In genomic region chr1:112674440-112674985, GRCh38 we compare ENCODE assay signal across 1 cellular context.
TF ChIP-seq lines count a peak whose summit lies in the region.

A gene with protein sequence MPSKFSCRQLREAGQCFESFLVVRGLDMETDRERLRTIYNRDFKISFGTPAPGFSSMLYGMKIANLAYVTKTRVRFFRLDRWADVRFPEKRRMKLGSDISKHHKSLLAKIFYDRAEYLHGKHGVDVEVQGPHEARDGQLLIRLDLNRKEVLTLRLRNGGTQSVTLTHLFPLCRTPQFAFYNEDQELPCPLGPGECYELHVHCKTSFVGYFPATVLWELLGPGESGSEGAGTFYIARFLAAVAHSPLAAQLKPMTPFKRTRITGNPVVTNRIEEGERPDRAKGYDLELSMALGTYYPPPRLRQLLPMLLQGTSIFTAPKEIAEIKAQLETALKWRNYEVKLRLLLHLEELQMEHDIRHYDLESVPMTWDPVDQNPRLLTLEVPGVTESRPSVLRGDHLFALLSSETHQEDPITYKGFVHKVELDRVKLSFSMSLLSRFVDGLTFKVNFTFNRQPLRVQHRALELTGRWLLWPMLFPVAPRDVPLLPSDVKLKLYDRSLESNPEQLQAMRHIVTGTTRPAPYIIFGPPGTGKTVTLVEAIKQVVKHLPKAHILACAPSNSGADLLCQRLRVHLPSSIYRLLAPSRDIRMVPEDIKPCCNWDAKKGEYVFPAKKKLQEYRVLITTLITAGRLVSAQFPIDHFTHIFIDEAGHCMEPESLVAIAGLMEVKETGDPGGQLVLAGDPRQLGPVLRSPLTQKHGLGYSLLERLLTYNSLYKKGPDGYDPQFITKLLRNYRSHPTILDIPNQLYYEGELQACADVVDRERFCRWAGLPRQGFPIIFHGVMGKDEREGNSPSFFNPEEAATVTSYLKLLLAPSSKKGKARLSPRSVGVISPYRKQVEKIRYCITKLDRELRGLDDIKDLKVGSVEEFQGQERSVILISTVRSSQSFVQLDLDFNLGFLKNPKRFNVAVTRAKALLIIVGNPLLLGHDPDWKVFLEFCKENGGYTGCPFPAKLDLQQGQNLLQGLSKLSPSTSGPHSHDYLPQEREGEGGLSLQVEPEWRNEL (plus strand): TSS chr1:112674659. CDS start chr1:112674913, 254 bp downstream.

TF ChIP-seq in HepG2, 621 proteins besides CTCF, POLR2A, EP300 and RAD21 (continued from another document and continues in another):
- TF ChIP-seq SP1 (IDR thresholded peaks at IDR 0.05) (no peak), SP1 (CRISPR knock-in tag; IDR thresholded peaks at IDR 0.05) (no peak), MTA3 (CRISPR knock-in tag; IDR thresholded peaks at IDR 0.05) (no peak), ZNF609 (CRISPR knock-in tag; IDR thresholded peaks at IDR 0.05; ENCODE audit: borderline replicate concordance) (peak; percentile 16; the same call in 1 of the 2 replicates), IRF1 (CRISPR knock-in tag; IDR thresholded peaks at IDR 0.05; ENCODE audit: low read depth) (peak; percentile 79), SIX4 (CRISPR knock-in tag; IDR thresholded peaks at IDR 0.05) (0 out of 2 replicates have a peak, but pooled peaks have one; percentile 32), ZNF510 (CRISPR knock-in tag; IDR thresholded peaks at IDR 0.05; ENCODE audit: low read depth) (0 out of 2 replicates have a peak, but pooled peaks have one; percentile 37), MXD1 (CRISPR knock-in tag; IDR thresholded peaks at IDR 0.05) (0 out of 2 replicates have a peak, but pooled peaks have one; percentile 25), SOX6 (IDR thresholded peaks at IDR 0.05) (no peak), SOX6 (CRISPR knock-in tag; IDR thresholded peaks at IDR 0.05) (peak; percentile 64; the same call in 1 of the 2 replicates), ZNF543 (CRISPR knock-in tag; IDR thresholded peaks at IDR 0.05) (peak; percentile 38; the same call in 1 of the 2 replicates), NKX3-1 (CRISPR knock-in tag; IDR thresholded peaks at IDR 0.05) (0 out of 2 replicates have a peak, but pooled peaks have one; percentile 13), EZH2 (conservative IDR thresholded peaks at IDR 0.05; ENCODE audit: low read depth, low read length) (no peak), ZNF484 (CRISPR knock-in tag; IDR thresholded peaks at IDR 0.05; ENCODE audit: borderline replicate concordance, low read depth) (no peak), ELF3 (CRISPR knock-in tag; IDR thresholded peaks at IDR 0.05) (0 out of 2 replicates have a peak, but pooled peaks have one; percentile 31), NR2F2 (IDR thresholded peaks at IDR 0.05; ENCODE audit: borderline replicate concordance, low read depth) (peak; percentile 8; the same call in 1 of the 2 replicates), HBP1 (CRISPR knock-in tag; IDR thresholded peaks at IDR 0.05; ENCODE audit: low read depth) (0 out of 2 replicates have a peak, but pooled peaks have one; percentile 58), ZSCAN29 (CRISPR knock-in tag; conservative IDR thresholded peaks at IDR 0.05) (peak; percentile 70), TMF1 (CRISPR knock-in tag; IDR thresholded peaks at IDR 0.05; ENCODE audit: low read depth) (peak; percentile 52; the same call in 1 of the 2 replicates), ZNF451 (CRISPR knock-in tag; IDR thresholded peaks at IDR 0.05) (no peak), SAP130 (CRISPR knock-in tag; IDR thresholded peaks at IDR 0.05; ENCODE audit: low read depth) (peak; percentile 68), ZNF749 (CRISPR knock-in tag; IDR thresholded peaks at IDR 0.05; ENCODE audit: borderline replicate concordance) (peak; percentile 67; the same call in 1 of the 2 replicates), SALL1 (CRISPR knock-in tag; IDR thresholded peaks at IDR 0.05) (peak; percentile 56; the same call in 1 of the 2 replicates), HMG20A (CRISPR knock-in tag; IDR thresholded peaks at IDR 0.05; ENCODE audit: borderline replicate concordance) (peak; percentile 28; the same call in 1 of the 2 replicates), NFKBIZ (CRISPR knock-in tag; IDR thresholded peaks at IDR 0.05) (no peak), ATF7-NPFF (CRISPR knock-in tag; IDR thresholded peaks at IDR 0.05; ENCODE audit: low read depth) (no peak), HIVEP1 (CRISPR knock-in tag; IDR thresholded peaks at IDR 0.05) (peak; percentile 87), ZNF569 (CRISPR knock-in tag; IDR thresholded peaks at IDR 0.05; ENCODE audit: borderline replicate concordance) (no peak), KDM4B (CRISPR knock-in tag; IDR thresholded peaks at IDR 0.05) (0 out of 2 replicates have a peak, but pooled peaks have one; percentile 24), FOXP4 (CRISPR knock-in tag; IDR thresholded peaks at IDR 0.05) (no peak), ZNF235 (CRISPR knock-in tag; IDR thresholded peaks at IDR 0.05; ENCODE audit: borderline replicate concordance) (0 out of 2 replicates have a peak, but pooled peaks have one; percentile 33), NR1H2 (CRISPR knock-in tag; IDR thresholded peaks at IDR 0.05; ENCODE audit: borderline replicate concordance, low read depth) (no peak)
- TF ChIP-seq, protein P1, sequence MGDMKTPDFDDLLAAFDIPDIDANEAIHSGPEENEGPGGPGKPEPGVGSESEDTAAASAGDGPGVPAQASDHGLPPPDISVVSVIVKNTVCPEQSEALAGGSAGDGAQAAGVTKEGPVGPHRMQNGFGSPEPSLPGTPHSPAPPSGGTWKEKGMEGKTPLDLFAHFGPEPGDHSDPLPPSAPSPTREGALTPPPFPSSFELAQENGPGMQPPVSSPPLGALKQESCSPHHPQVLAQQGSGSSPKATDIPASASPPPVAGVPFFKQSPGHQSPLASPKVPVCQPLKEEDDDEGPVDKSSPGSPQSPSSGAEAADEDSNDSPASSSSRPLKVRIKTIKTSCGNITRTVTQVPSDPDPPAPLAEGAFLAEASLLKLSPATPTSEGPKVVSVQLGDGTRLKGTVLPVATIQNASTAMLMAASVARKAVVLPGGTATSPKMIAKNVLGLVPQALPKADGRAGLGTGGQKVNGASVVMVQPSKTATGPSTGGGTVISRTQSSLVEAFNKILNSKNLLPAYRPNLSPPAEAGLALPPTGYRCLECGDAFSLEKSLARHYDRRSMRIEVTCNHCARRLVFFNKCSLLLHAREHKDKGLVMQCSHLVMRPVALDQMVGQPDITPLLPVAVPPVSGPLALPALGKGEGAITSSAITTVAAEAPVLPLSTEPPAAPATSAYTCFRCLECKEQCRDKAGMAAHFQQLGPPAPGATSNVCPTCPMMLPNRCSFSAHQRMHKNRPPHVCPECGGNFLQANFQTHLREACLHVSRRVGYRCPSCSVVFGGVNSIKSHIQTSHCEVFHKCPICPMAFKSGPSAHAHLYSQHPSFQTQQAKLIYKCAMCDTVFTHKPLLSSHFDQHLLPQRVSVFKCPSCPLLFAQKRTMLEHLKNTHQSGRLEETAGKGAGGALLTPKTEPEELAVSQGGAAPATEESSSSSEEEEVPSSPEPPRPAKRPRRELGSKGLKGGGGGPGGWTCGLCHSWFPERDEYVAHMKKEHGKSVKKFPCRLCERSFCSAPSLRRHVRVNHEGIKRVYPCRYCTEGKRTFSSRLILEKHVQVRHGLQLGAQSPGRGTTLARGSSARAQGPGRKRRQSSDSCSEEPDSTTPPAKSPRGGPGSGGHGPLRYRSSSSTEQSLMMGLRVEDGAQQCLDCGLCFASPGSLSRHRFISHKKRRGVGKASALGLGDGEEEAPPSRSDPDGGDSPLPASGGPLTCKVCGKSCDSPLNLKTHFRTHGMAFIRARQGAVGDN (CRISPR knock-in tag; IDR thresholded peaks at IDR 0.05): peak; percentile 73; the same call in 1 of the 2 replicates
- TF ChIP-seq, protein P2, sequence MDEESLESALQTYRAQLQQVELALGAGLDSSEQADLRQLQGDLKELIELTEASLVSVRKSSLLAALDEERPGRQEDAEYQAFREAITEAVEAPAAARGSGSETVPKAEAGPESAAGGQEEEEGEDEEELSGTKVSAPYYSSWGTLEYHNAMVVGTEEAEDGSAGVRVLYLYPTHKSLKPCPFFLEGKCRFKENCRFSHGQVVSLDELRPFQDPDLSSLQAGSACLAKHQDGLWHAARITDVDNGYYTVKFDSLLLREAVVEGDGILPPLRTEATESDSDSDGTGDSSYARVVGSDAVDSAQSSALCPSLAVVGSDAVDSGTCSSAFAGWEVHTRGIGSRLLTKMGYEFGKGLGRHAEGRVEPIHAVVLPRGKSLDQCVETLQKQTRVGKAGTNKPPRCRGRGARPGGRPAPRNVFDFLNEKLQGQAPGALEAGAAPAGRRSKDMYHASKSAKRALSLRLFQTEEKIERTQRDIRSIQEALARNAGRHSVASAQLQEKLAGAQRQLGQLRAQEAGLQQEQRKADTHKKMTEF (CRISPR knock-in tag; IDR thresholded peaks at IDR 0.05): peak; percentile 45; the same call in 1 of the 2 replicates
- TF ChIP-seq, protein P3, sequence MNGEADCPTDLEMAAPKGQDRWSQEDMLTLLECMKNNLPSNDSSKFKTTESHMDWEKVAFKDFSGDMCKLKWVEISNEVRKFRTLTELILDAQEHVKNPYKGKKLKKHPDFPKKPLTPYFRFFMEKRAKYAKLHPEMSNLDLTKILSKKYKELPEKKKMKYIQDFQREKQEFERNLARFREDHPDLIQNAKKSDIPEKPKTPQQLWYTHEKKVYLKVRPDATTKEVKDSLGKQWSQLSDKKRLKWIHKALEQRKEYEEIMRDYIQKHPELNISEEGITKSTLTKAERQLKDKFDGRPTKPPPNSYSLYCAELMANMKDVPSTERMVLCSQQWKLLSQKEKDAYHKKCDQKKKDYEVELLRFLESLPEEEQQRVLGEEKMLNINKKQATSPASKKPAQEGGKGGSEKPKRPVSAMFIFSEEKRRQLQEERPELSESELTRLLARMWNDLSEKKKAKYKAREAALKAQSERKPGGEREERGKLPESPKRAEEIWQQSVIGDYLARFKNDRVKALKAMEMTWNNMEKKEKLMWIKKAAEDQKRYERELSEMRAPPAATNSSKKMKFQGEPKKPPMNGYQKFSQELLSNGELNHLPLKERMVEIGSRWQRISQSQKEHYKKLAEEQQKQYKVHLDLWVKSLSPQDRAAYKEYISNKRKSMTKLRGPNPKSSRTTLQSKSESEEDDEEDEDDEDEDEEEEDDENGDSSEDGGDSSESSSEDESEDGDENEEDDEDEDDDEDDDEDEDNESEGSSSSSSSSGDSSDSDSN (CRISPR knock-in tag; IDR thresholded peaks at IDR 0.05): peak; percentile 98
